ENCODE assay signal across 1 cellular context in genomic region chr1:183195146-183195571, GRCh38.
A peak's percentile ranks its signal among the peaks of the same experiment; 100 is the strongest.
TF ChIP-seq lines count a peak whose summit lies in the region.

No MANE protein-coding gene starts in this region.

TF ChIP-seq in GM12878, 131 proteins besides CTCF, POLR2A, EP300 and RAD21 (continued from another document and continues in another):
- TF ChIP-seq BCL3 (IDR thresholded peaks at IDR 0.05; ENCODE audit: borderline replicate concordance, insufficient read depth, low read depth, low read length, poor library complexity, severe bottlenecking) (no peak), HDGF (IDR thresholded peaks at IDR 0.05) (no peak), SPI1 (IDR thresholded peaks at IDR 0.05; ENCODE audit: borderline replicate concordance, insufficient read depth, low read depth, low read length) (no peak; the same call in 1 of the 2 replicates), SMC3 (IDR thresholded peaks at IDR 0.05; ENCODE audit: borderline replicate concordance, low read length) (no peak), MLLT1 (IDR thresholded peaks at IDR 0.05) (no peak), FOS (IDR thresholded peaks at IDR 0.05; ENCODE audit: borderline replicate concordance, extremely low read depth, insufficient read length) (no peak), PAX5 (IDR thresholded peaks at IDR 0.05; ENCODE audit: borderline replicate concordance, low read depth, low read length) (no peak), BACH1 (IDR thresholded peaks at IDR 0.05; ENCODE audit: borderline replicate concordance) (no peak), STAT3 (IDR thresholded peaks at IDR 0.05; ENCODE audit: low read depth, low read length) (no peak), EZH2 (IDR thresholded peaks at IDR 0.05; ENCODE audit: borderline replicate concordance, control insufficient read depth, low read depth, low read length) (no peak), NBN (IDR thresholded peaks at IDR 0.05) (0 out of 2 replicates have a peak, but pooled peaks have one; percentile 12), POLR2AphosphoS5 (IDR thresholded peaks at IDR 0.05; ENCODE audit: low read length) (no peak), ZBED1 (IDR thresholded peaks at IDR 0.05; ENCODE audit: borderline replicate concordance) (no peak), PML (IDR thresholded peaks at IDR 0.05; ENCODE audit: low read length) (no peak), RB1 (IDR thresholded peaks at IDR 0.05; ENCODE audit: borderline replicate concordance) (no peak), BRCA1 (IDR thresholded peaks at IDR 0.05; ENCODE audit: low read depth, low read length) (no peak), ZBTB33 (IDR thresholded peaks at IDR 0.05) (no peak), CUX1 (IDR thresholded peaks at IDR 0.05; ENCODE audit: insufficient replicate concordance, low read depth, low read length) (no peak), IKZF2 (IDR thresholded peaks at IDR 0.05) (peak; percentile 59 to 62; a peak in 3 of 4 replicates), STAT1 (conservative IDR thresholded peaks at IDR 0.05) (no peak), TCF3 (IDR thresholded peaks at IDR 0.05; ENCODE audit: borderline replicate concordance, insufficient read depth, low read depth, low read length) (no peak), ZNF384 (IDR thresholded peaks at IDR 0.05; ENCODE audit: borderline replicate concordance, low read depth, low read length) (no peak), TBL1XR1 (IDR thresholded peaks at IDR 0.05; ENCODE audit: low read depth, low read length) (no peak), YY1 (IDR thresholded peaks at IDR 0.05; ENCODE audit: low read depth, low read length) (no peak), MEF2A (IDR thresholded peaks at IDR 0.05; ENCODE audit: insufficient read depth, low read depth, low read length) (no peak), CBX3 (IDR thresholded peaks at IDR 0.05; ENCODE audit: borderline replicate concordance, low read depth) (no peak), E2F4 (IDR thresholded peaks at IDR 0.05; ENCODE audit: low read depth, low read length) (no peak), POU2F2 (IDR thresholded peaks at IDR 0.05; ENCODE audit: borderline replicate concordance, low read depth, low read length) (no peak), ZNF24 (IDR thresholded peaks at IDR 0.05) (no peak), RAD51 (IDR thresholded peaks at IDR 0.05) (no peak), KDM1A (IDR thresholded peaks at IDR 0.05; ENCODE audit: borderline replicate concordance) (no peak), JUND (IDR thresholded peaks at IDR 0.05; ENCODE audit: low read depth, low read length) (no peak), SIN3A (IDR thresholded peaks at IDR 0.05; ENCODE audit: low read depth, low read length) (no peak), E4F1 (IDR thresholded peaks at IDR 0.05; ENCODE audit: borderline replicate concordance, partially characterized antibody) (no peak), IKZF1 (conservative IDR thresholded peaks at IDR 0.05) (peak; percentile 67), NR2C1 (IDR thresholded peaks at IDR 0.05) (no peak), NFIC (IDR thresholded peaks at IDR 0.05; ENCODE audit: low read depth, low read length) (peak; percentile 67; the same call in 1 of the 2 replicates), ZBTB40 (IDR thresholded peaks at IDR 0.05; ENCODE audit: borderline replicate concordance) (no peak), ZBTB4 (CRISPR knock-in tag; IDR thresholded peaks at IDR 0.05) (no peak), EGR1 (IDR thresholded peaks at IDR 0.05; ENCODE audit: borderline replicate concordance in 1 of 2, low read depth in 2 of 2, low read length in 2 of 2) (no peak), BMI1 (IDR thresholded peaks at IDR 0.05; ENCODE audit: borderline replicate concordance) (no peak), MEF2B (IDR thresholded peaks at IDR 0.05; ENCODE audit: partially characterized antibody, poor library complexity, severe bottlenecking) (no peak)
